Comparison of ENCODE assay signal across 8 cellular contexts in the genomic region with DNA sequence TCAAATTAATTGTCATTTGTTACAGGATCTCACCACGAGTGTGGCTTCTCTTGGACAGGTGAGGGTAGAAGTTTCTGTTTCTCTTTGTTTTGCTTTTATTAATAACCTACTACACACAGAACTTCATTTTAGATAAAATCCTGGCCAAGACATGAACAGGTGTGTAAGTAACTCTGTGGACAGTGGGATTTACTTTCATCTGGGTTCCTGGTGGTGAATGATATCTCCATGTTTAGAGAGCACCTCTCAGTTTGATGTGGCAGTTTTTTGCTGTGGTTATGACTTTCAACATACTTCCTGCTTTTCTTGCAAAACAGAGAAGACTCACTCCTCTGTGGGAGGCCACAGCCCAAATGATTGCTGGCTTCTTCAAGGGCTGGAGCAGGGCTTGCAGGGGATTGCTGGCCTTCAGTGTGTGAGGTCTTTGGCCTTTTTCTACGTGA.
DNase-seq lines count a peak whose midpoint lies in the region; ATAC-seq and TF ChIP-seq lines count a peak whose summit lies in the region.

No MANE protein-coding gene starts in this region.

- intact Hi-C loops in transverse colon (cut with DNase I; ENCODE audit: low total_unique reads): no loop called here

- 29% methylated on average over 1 to 2 of the region's 2 CpGs for WGBS in transverse colon (ENCODE audit: low coverage in 1 of 2), 2 donors
- 88% methylated on average over 1 of the region's 2 CpGs; no CpG with 5 or more reads in 1 of the 2 experiments for WGBS in endodermal cell (ENCODE audit: insufficient coverage in 1 of 2, insufficient read length in 1 of 2), 2 experiments

- in situ Hi-C loops in transverse colon (cut with MboI; ENCODE audit: low pct_ligation_motif_present in 1 of 4, low pct_unique_long_range_greater_than_20kb in 1 of 4, low sequenced_read_pairs in 3 of 4): loop anchor here in 3 of 4 donors (25.0 kb wide), 3 partner anchors 114 to 336 kb away; a partner anchor contains a TSS

- peaks cover 0 to 24% (median 4%) of the 10 kb centered on the region in 4 donors for H3K4me1 ChIP-seq in transverse colon
- H3K4me1 ChIP-seq in endodermal cell (ENCODE audit: control insufficient read depth, insufficient read depth, low read length): no peaks in the 10 kb centered on the region

- H3K9me3 ChIP-seq in transverse colon (no peaks in the 10 kb centered on the region), endodermal cell (ENCODE audit: control insufficient read depth, low read length) (no peaks in the 10 kb centered on the region)

- no peak for TF ChIP-seq EP300 in transverse colon (IDR thresholded peaks at IDR 0.05; ENCODE audit: low read depth)

- peak overlapping the region; percentile 71 for H3K4me3 Mint-ChIP-seq in activated T-helper 17 cell treated with anti-CD3 and anti-CD28 coated beads, Interleukin-2, amount 50 U/mL, for 72 hours
- no peak overlapping the region for H3K4me3 Mint-ChIP-seq in endodermal cell

- no peak for TF ChIP-seq POLR2A in transverse colon (IDR thresholded peaks at IDR 0.05)

- no peak overlapping the region for H3K9ac ChIP-seq in endodermal cell (ENCODE audit: extremely low read depth, low read length, poor library complexity, severe bottlenecking)

- H3K36me3 ChIP-seq in transverse colon: no peaks in the 10 kb centered on the region
- H3K36me3 ChIP-seq in endodermal cell (ENCODE audit: control insufficient read depth, insufficient read depth, low read length): no peaks in the 10 kb centered on the region

- H3K27ac ChIP-seq in transverse colon (peak overlapping the region; percentile 73 to 78 (median 76)), endodermal cell (ENCODE audit: low read depth, low read length) (no peak overlapping the region)

- ATAC-seq in GM19438 (IDR thresholded peaks at IDR 0.05; ENCODE audit: low read depth, unreplicated experiment): peak; percentile 57
- peak; percentile 79 for ATAC-seq in activated T-helper 17 cell treated with anti-CD3 and anti-CD28 coated beads, Interleukin-2, amount 50 U/mL, for 72 hours (replicated peaks)
- ATAC-seq in left lobe of liver: peak; percentile 24

- TF ChIP-seq CTCF in AG09309 (IDR thresholded peaks at IDR 0.05; ENCODE audit: control insufficient read depth, insufficient read depth, low read depth, low read length, missing control alignments): no peak
- TF ChIP-seq CTCF in transverse colon (IDR thresholded peaks at IDR 0.05): no peak
- TF ChIP-seq CTCF in endodermal cell (conservative IDR thresholded peaks at IDR 0.05): no peak

- peak overlapping the region; percentile 94 for H3K27ac Mint-ChIP-seq in activated T-helper 17 cell treated with anti-CD3 and anti-CD28 coated beads, Interleukin-2, amount 50 U/mL, for 72 hours
- no peak overlapping the region for H3K27ac Mint-ChIP-seq in endodermal cell

- peaks cover 29% of the 10 kb centered on the region for H3K4me1 Mint-ChIP-seq in activated T-helper 17 cell treated with anti-CD3 and anti-CD28 coated beads, Interleukin-2, amount 50 U/mL, for 72 hours
- H3K4me1 Mint-ChIP-seq in endodermal cell: no peaks in the 10 kb centered on the region

- peaks cover 8% of the 10 kb centered on the region for H3K27me3 Mint-ChIP-seq in activated T-helper 17 cell treated with anti-CD3 and anti-CD28 coated beads, Interleukin-2, amount 50 U/mL, for 72 hours
- peaks cover 6% of the 10 kb centered on the region for H3K27me3 Mint-ChIP-seq in endodermal cell (ENCODE audit: insufficient read depth)

- H3K9me3 Mint-ChIP-seq in activated T-helper 17 cell treated with anti-CD3 and anti-CD28 coated beads, Interleukin-2, amount 50 U/mL, for 72 hours: peaks cover 4% of the 10 kb centered on the region
- H3K9me3 Mint-ChIP-seq in endodermal cell: peaks cover 3% of the 10 kb centered on the region

- H3K36me3 Mint-ChIP-seq in activated T-helper 17 cell treated with anti-CD3 and anti-CD28 coated beads, Interleukin-2, amount 50 U/mL, for 72 hours (ENCODE audit: low read depth): no peaks in the 10 kb centered on the region
- H3K36me3 Mint-ChIP-seq in endodermal cell (ENCODE audit: low read depth): no peaks in the 10 kb centered on the region

- DNase-seq in AG09309 (ENCODE audit: low read depth): peak; percentile 54
- peak; percentile 68 for DNase-seq in KG1 (lab: John Stamatoyannopoulos, UW)
- DNase-seq in left lobe of liver (ENCODE audit: low spot score): no peak
- DNase-seq in transverse colon: peak; percentile 41
- no peak for DNase-seq in endodermal cell
- DNase-seq in NCI-H748 (lab: John Stamatoyannopoulos, UW; ENCODE audit: unreplicated experiment): no peak

- H3K4me3 ChIP-seq in AG09309 (ENCODE audit: control insufficient read depth, low read depth, low read length) (no peak overlapping the region), transverse colon (no peak overlapping the region), endodermal cell (ENCODE audit: low read length) (no peak overlapping the region)

- H3K27me3 ChIP-seq in transverse colon: no peaks in the 10 kb centered on the region
- no peaks in the 10 kb centered on the region for H3K27me3 ChIP-seq in endodermal cell (ENCODE audit: control insufficient read depth, insufficient read depth, low read length, poor library complexity, severe bottlenecking)

Comparison
In these comparisons a context has a peak if more than half of its experiments do, and no peak if none do; other contexts are left out.
1. DNase-seq: peak in AG09309 (single experiment), KG1 (single experiment) and transverse colon (single experiment); none in left lobe of liver (single experiment), endodermal cell (single experiment) and NCI-H748 (single experiment).
2. ATAC-seq: peak in every context shown above with its lines; median percentile 79 in activated T-helper 17 cell treated with anti-CD3 and anti-CD28 coated beads, Interleukin-2, amount 50 U/mL, for 72 hours; 57 in GM19438; 24 in left lobe of liver.